ENCODE assay signal across 8 cellular contexts in genomic region chr1:3530931-3531818, GRCh38.
DNase-seq lines count a peak whose midpoint lies in the region; ATAC-seq and TF ChIP-seq lines count a peak whose summit lies in the region.

No MANE protein-coding gene starts in this region.

- intact Hi-C loops in activated CD4-positive, alpha-beta T cell treated with anti-CD3 and anti-CD28 coated beads for 36 hours (cut with DNase I, micrococcal nuclease), result loop anchor here in 1 of 2 experiments (1.0 kb wide), 5 partner anchors 40 to 241 kb away; partner anchors contain the start of genes SMIM1 and WRAP73
- intact Hi-C loops in left lung (cut with DNase I), result no loop called here

- H3K36me3 Mint-ChIP-seq in activated CD4-positive, alpha-beta T cell treated with anti-CD3 and anti-CD28 coated beads for 36 hours (ENCODE audit: low read depth), result no peaks in the 10 kb centered on the region

- peak; percentile 68 for DNase-seq in COLO668 (lab: John Stamatoyannopoulos, UW; ENCODE audit: unreplicated experiment)
- peak; percentile 72 for DNase-seq in NCI-H1105 treated with DMSO at 0.1 percent for 48 hours (lab: John Stamatoyannopoulos, UW)
- peak; percentile 88 for DNase-seq in activated CD4-positive, alpha-beta T cell treated with anti-CD3 and anti-CD28 coated beads for 36 hours
- peak; percentile 62 for DNase-seq in choroid plexus epithelial cell (ENCODE audit: low read depth)
- DNase-seq in left lung, result peak; percentile 79 to 88
- peak; percentile 73 for DNase-seq in stimulated activated CD4-positive, alpha-beta T cell treated with anti-CD3 and anti-CD28 coated beads, Interleukin-4, amount 100 ng/mL, for 1 hour
- no peak for DNase-seq in pons (ENCODE audit: low spot score)

- peaks cover 6 to 21% of the 10 kb centered on the region in 2 donors for H3K4me1 ChIP-seq in left lung

- CTCF ChIA-PET in activated CD4-positive, alpha-beta T cell treated with anti-CD3 and anti-CD28 coated beads for 36 hours (lab: Charles Lee), result interaction anchor here (1.9 kb wide), 1 partner anchor 13 kb away, joined by 9 read pairs; no protein-coding TSS in a partner anchor

- ATAC-seq in activated CD4-positive, alpha-beta T cell treated with anti-CD3 and anti-CD28 coated beads for 36 hours, result peak; percentile 87
- ATAC-seq in left lung, result peak; percentile 88
- no peak for ATAC-seq in HG03175 (IDR thresholded peaks at IDR 0.05; ENCODE audit: unreplicated experiment)

- POLR2A ChIA-PET in activated CD4-positive, alpha-beta T cell treated with anti-CD3 and anti-CD28 coated beads for 36 hours (lab: Charles Lee), result no interaction called here

- no peaks in the 10 kb centered on the region for H3K27me3 Mint-ChIP-seq in activated CD4-positive, alpha-beta T cell treated with anti-CD3 and anti-CD28 coated beads for 36 hours

- H3K27ac ChIP-seq in left lung, result peak overlapping the region; percentile 48 to 65

- no peak for TF ChIP-seq CTCF in choroid plexus epithelial cell (conservative IDR thresholded peaks at IDR 0.05; ENCODE audit: low read depth, low read length)
- TF ChIP-seq CTCF in left lung (IDR thresholded peaks at IDR 0.05), result no peak

- peak overlapping the region; percentile 69 for H3K4me3 Mint-ChIP-seq in activated CD4-positive, alpha-beta T cell treated with anti-CD3 and anti-CD28 coated beads for 36 hours

- H3K36me3 ChIP-seq in left lung, result no peaks in the 10 kb centered on the region

- no peaks in the 10 kb centered on the region for H3K9me3 Mint-ChIP-seq in activated CD4-positive, alpha-beta T cell treated with anti-CD3 and anti-CD28 coated beads for 36 hours (ENCODE audit: low read depth)

- H3K27ac Mint-ChIP-seq in activated CD4-positive, alpha-beta T cell treated with anti-CD3 and anti-CD28 coated beads for 36 hours, result peak overlapping the region; percentile 87

- no peaks in the 10 kb centered on the region for H3K27me3 ChIP-seq in left lung

- H3K4me3 ChIP-seq in choroid plexus epithelial cell (ENCODE audit: low read depth, low read length) (peak overlapping the region; percentile 49), left lung (peak overlapping the region; percentile 54 to 71)

- H3K9me3 ChIP-seq in left lung, result no peaks in the 10 kb centered on the region

- peaks cover 13% of the 10 kb centered on the region for H3K4me1 Mint-ChIP-seq in activated CD4-positive, alpha-beta T cell treated with anti-CD3 and anti-CD28 coated beads for 36 hours
